ENCODE assay signal across 8 cellular contexts in the genomic region with DNA sequence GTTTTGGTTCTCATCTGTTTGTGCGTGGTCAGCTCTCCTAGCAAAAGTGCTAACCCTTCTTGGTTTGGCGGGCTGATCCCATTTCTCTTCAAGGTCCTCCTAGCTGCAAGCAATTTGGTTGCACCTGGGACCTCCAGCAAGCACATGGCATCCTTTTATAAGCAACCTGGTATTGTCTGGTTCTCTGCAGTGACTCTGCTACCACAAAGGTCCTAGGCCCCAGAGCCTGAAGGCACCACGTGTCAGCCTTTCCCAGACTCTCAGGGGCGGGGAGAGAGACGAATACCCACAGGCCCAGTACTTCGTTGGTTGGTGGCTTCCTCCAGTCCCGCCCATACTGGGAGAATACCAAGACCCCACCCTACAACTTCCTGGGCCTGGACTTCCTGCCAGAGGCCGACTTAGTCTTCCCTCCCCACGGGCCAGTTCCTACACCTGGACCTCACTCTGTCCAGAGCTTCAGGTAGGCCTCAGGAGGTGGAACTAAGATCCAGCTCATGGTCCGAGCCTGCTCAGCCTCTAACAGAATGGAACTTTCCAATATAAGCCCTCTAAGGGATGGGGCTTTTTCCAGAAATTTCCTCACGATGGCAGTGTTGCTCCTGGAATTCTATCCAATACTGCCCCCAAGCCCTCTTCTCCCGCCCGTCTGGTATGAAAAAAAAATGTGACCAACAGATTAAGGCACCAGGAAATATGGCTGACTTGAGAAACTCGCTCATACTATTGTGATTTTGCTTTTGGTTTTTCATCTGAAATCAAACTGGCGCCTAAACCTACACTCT.
A peak's percentile ranks its signal among the peaks of the same experiment; 100 is the strongest.
DNase-seq lines count a peak whose midpoint lies in the region; ATAC-seq and TF ChIP-seq lines count a peak whose summit lies in the region.

No MANE protein-coding gene starts in this region.

- H3K27ac Mint-ChIP-seq in T-helper 1 cell treated with Interleukin-12 subunit alpha and Interleukin-12 subunit beta and Interleukin-4 antibody, amounts not matched to agents 30 μg/mL and 1 μg/mL, for 36 hours: peak overlapping the region; percentile 77

- peak overlapping the region; percentile 78 for H3K27ac ChIP-seq in HEK293 (ENCODE audit: extremely low read depth, low read depth, low read length)
- peak overlapping the region in 1 of 2 donors; percentile 8 for H3K27ac ChIP-seq in coronary artery

- H3K9me3 Mint-ChIP-seq in T-helper 1 cell treated with Interleukin-12 subunit alpha and Interleukin-12 subunit beta and Interleukin-4 antibody, amounts not matched to agents 30 μg/mL and 1 μg/mL, for 36 hours: no peaks in the 10 kb centered on the region

- H3K4me1 Mint-ChIP-seq in T-helper 1 cell treated with Interleukin-12 subunit alpha and Interleukin-12 subunit beta and Interleukin-4 antibody, amounts not matched to agents 30 μg/mL and 1 μg/mL, for 36 hours (ENCODE audit: low read depth): peaks cover 26% of the 10 kb centered on the region

- POLR2A ChIA-PET in HEK293 (lab: Yijun Ruan, JAX): interaction anchor here (1.4 kb wide), 1 partner anchor 11 kb away, joined by 3 read pairs; no protein-coding TSS in a partner anchor

- no peaks in the 10 kb centered on the region for H3K36me3 Mint-ChIP-seq in T-helper 1 cell treated with Interleukin-12 subunit alpha and Interleukin-12 subunit beta and Interleukin-4 antibody, amounts not matched to agents 30 μg/mL and 1 μg/mL, for 36 hours (ENCODE audit: low read depth)

- H3K4me3 Mint-ChIP-seq in T-helper 1 cell treated with Interleukin-12 subunit alpha and Interleukin-12 subunit beta and Interleukin-4 antibody, amounts not matched to agents 30 μg/mL and 1 μg/mL, for 36 hours: peak overlapping the region; percentile 80

- ATAC-seq in left lobe of liver (peak; percentile 48), GM19324 (IDR thresholded peaks at IDR 0.05; ENCODE audit: low FRiP score, unreplicated experiment) (no peak)

- DNase-seq in GM04504 (ENCODE audit: low read depth) (peak; percentile 50), NCI-H1105 treated with DMSO at 0.1 percent for 48 hours (lab: John Stamatoyannopoulos, UW) (peak; percentile 88), coronary artery (ENCODE audit: low spot score) (peak; percentile 81), left lobe of liver (ENCODE audit: low spot score) (no peak)
- DNase-seq in stimulated activated CD4-positive, alpha-beta T cell treated with anti-CD3 and anti-CD28 coated beads, Interleukin-4, amount 100 ng/mL, for 48 hours (ENCODE audit: low read depth in 2 of 2): peak; percentile 16 to 34

- TF ChIP-seq CTCF in HEK293 (tag by site-specific recombination; IDR thresholded peaks at IDR 0.05) (peak; percentile 99), coronary artery (IDR thresholded peaks at IDR 0.05) (peak; percentile 26)

- H3K36me3 ChIP-seq in HEK293 (ENCODE audit: control insufficient read depth in 2 of 2, insufficient read depth in 1 of 2, low read length in 2 of 2): peaks cover 0 to 15% of the 10 kb centered on the region in 2 experiments; a peak in 1 of 3 replicates

- H3K9me3 ChIP-seq in HEK293 (ENCODE audit: control insufficient read depth, insufficient read depth, low read depth, low read length): no peaks in the 10 kb centered on the region

- CTCF ChIA-PET in HEK293 (lab: Yijun Ruan, JAX): interaction anchor here (0.5 to 3.4 kb wide), 11 partner anchors 11 to 1425 kb away, joined by 3 to 28 read pairs (median 3); no protein-coding TSS in a partner anchor

- H3K4me3 ChIP-seq in HEK293 (ENCODE audit: low read depth, low read length) (peak overlapping the region; percentile 20), coronary artery (peak overlapping the region; percentile 50)

- peaks cover 3% of the 10 kb centered on the region; the same call in 1 of the 2 replicates for H3K4me1 ChIP-seq in HEK293 (ENCODE audit: control insufficient read depth, insufficient read depth, low read length)

- no peaks in the 10 kb centered on the region for H3K27me3 Mint-ChIP-seq in T-helper 1 cell treated with Interleukin-12 subunit alpha and Interleukin-12 subunit beta and Interleukin-4 antibody, amounts not matched to agents 30 μg/mL and 1 μg/mL, for 36 hours (ENCODE audit: low read depth)

TF ChIP-seq in HEK293, 187 proteins besides CTCF, POLR2A, EP300 and RAD21 (continues in another document):
- no peak for TF ChIP-seq ZNF112 (tag by site-specific recombination; IDR thresholded peaks at IDR 0.05)
- TF ChIP-seq, protein P1, sequence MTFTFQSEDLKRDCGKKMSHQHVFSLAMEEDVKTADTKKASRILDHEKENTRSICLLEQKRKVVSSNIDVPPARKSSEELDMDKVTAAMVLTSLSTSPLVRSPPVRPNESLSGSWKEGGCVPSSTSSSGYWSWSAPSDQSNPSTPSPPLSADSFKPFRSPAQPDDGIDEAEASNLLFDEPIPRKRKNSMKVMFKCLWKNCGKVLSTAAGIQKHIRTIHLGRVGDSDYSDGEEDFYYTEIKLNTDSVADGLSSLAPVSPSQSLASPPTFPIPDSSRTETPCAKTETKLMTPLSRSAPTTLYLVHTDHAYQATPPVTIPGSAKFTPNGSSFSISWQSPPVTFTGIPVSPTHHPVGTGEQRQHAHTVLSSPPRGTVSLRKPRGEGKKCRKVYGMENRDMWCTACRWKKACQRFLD (tag by site-specific recombination; IDR thresholded peaks at IDR 0.05): no peak
- TF ChIP-seq ZNF248 (tag by site-specific recombination; IDR thresholded peaks at IDR 0.05): no peak
- TF ChIP-seq ZNF350 (tag by site-specific recombination; IDR thresholded peaks at IDR 0.05): no peak
- TF ChIP-seq GFI1B (tag by site-specific recombination; IDR thresholded peaks at IDR 0.05): no peak
- TF ChIP-seq, protein P2, sequence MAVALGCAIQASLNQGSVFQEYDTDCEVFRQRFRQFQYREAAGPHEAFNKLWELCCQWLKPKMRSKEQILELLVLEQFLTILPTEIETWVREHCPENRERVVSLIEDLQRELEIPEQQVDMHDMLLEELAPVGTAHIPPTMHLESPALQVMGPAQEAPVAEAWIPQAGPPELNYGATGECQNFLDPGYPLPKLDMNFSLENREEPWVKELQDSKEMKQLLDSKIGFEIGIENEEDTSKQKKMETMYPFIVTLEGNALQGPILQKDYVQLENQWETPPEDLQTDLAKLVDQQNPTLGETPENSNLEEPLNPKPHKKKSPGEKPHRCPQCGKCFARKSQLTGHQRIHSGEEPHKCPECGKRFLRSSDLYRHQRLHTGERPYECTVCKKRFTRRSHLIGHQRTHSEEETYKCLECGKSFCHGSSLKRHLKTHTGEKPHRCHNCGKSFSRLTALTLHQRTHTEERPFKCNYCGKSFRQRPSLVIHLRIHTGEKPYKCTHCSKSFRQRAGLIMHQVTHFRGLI (tag by site-specific recombination; IDR thresholded peaks at IDR 0.05): no peak; the same call in 1 of the 2 replicates
- TF ChIP-seq ZNF530 (tag by site-specific recombination; IDR thresholded peaks at IDR 0.05; ENCODE audit: low read depth): no peak
- TF ChIP-seq ZNF529 (tag by site-specific recombination; IDR thresholded peaks at IDR 0.05; ENCODE audit: insufficient replicate concordance): no peak
- TF ChIP-seq, protein P3, sequence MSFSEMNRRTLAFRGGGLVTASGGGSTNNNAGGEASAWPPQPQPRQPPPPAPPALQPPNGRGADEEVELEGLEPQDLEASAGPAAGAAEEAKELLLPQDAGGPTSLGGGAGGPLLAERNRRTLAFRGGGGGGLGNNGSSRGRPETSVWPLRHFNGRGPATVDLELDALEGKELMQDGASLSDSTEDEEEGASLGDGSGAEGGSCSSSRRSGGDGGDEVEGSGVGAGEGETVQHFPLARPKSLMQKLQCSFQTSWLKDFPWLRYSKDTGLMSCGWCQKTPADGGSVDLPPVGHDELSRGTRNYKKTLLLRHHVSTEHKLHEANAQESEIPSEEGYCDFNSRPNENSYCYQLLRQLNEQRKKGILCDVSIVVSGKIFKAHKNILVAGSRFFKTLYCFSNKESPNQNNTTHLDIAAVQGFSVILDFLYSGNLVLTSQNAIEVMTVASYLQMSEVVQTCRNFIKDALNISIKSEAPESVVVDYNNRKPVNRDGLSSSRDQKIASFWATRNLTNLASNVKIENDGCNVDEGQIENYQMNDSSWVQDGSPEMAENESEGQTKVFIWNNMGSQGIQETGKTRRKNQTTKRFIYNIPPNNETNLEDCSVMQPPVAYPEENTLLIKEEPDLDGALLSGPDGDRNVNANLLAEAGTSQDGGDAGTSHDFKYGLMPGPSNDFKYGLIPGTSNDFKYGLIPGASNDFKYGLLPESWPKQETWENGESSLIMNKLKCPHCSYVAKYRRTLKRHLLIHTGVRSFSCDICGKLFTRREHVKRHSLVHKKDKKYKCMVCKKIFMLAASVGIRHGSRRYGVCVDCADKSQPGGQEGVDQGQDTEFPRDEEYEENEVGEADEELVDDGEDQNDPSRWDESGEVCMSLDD (tag by site-specific recombination; IDR thresholded peaks at IDR 0.05): no peak
- no peak for TF ChIP-seq BCL11A (tag by site-specific recombination; IDR thresholded peaks at IDR 0.05; ENCODE audit: low read depth)
- no peak for TF ChIP-seq GLIS2 (tag by site-specific recombination; IDR thresholded peaks at IDR 0.05)
- no peak for TF ChIP-seq ZIC2 (tag by site-specific recombination; IDR thresholded peaks at IDR 0.05)
- TF ChIP-seq ZNF239 (tag by site-specific recombination; IDR thresholded peaks at IDR 0.05): no peak
- no peak for TF ChIP-seq ZNF423 (tag by site-specific recombination; IDR thresholded peaks at IDR 0.05)
- no peak for TF ChIP-seq ZNF777 (tag by site-specific recombination; IDR thresholded peaks at IDR 0.05; ENCODE audit: borderline replicate concordance)
- TF ChIP-seq ZSCAN23 (tag by site-specific recombination; IDR thresholded peaks at IDR 0.05): no peak
- no peak for TF ChIP-seq ZNF610 (tag by site-specific recombination; IDR thresholded peaks at IDR 0.05; ENCODE audit: borderline replicate concordance)
- peak; percentile 89 for TF ChIP-seq YY1 (tag by site-specific recombination; IDR thresholded peaks at IDR 0.05)
- TF ChIP-seq ZBTB20 (tag by site-specific recombination; IDR thresholded peaks at IDR 0.05): peak; percentile 13; the same call in 1 of the 2 replicates
- no peak for TF ChIP-seq ZNF561 (tag by site-specific recombination; IDR thresholded peaks at IDR 0.05; ENCODE audit: borderline replicate concordance)
- no peak for TF ChIP-seq ZNF16 (tag by site-specific recombination; IDR thresholded peaks at IDR 0.05; ENCODE audit: low read depth)
- peak; percentile 60; the same call in 1 of the 2 replicates for TF ChIP-seq TRIM28 (IDR thresholded peaks at IDR 0.05; ENCODE audit: borderline replicate concordance, low read length)
- TF ChIP-seq ZBTB8A (tag by site-specific recombination; IDR thresholded peaks at IDR 0.05): peak; percentile 71
- no peak for TF ChIP-seq OVOL3 (tag by site-specific recombination; IDR thresholded peaks at IDR 0.05)
